In the genomic region with DNA sequence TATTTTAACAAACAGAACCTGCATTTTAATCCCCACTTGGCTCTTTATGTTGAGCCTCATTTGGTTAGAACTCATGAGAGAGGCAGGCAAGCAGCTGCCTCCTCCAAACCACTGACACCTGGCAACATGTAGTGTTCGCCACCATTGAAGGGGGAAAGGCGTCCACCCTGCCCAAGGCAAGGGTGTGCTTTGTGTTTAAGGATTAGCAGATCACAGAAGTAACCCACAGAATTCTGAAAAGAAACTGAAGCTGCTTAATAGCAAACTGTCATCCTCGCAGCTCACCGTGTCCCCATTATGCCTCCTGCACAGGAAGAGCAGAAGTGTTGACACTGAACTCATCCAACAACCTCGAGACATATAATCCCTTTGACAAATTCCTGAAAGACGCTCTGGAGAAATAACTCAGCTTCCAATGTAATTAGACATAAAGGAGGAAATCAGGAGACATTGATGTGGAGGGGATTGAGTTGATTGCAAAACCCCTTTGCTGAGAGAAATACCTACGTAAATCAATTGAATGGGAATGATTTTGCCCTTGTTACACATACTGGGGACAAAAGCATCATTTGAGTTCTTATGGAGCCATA, we compare ENCODE assay signal across 1 cellular context.
TF ChIP-seq lines count a peak whose summit lies in the region.

No MANE protein-coding gene starts in this region.

TF ChIP-seq in SK-N-SH treated with all-trans-retinoic acid at 6 μM for 48 hours, 23 proteins besides CTCF, POLR2A, EP300 and RAD21 (continued from another document):
- TF ChIP-seq, protein P1, sequence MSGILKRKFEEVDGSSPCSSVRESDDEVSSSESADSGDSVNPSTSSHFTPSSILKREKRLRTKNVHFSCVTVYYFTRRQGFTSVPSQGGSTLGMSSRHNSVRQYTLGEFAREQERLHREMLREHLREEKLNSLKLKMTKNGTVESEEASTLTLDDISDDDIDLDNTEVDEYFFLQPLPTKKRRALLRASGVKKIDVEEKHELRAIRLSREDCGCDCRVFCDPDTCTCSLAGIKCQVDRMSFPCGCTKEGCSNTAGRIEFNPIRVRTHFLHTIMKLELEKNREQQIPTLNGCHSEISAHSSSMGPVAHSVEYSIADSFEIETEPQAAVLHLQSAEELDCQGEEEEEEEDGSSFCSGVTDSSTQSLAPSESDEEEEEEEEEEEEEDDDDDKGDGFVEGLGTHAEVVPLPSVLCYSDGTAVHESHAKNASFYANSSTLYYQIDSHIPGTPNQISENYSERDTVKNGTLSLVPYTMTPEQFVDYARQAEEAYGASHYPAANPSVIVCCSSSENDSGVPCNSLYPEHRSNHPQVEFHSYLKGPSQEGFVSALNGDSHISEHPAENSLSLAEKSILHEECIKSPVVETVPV (CRISPR knock-in tag; IDR thresholded peaks at IDR 0.05) = no peak
- TF ChIP-seq ZNF8 (CRISPR knock-in tag; IDR thresholded peaks at IDR 0.05) (no peak), CREB5 (CRISPR knock-in tag; IDR thresholded peaks at IDR 0.05; ENCODE audit: low read depth) (no peak), GLIS3 (CRISPR knock-in tag; IDR thresholded peaks at IDR 0.05) (no peak), PATZ1 (CRISPR knock-in tag; IDR thresholded peaks at IDR 0.05; ENCODE audit: borderline replicate concordance) (no peak), OSR1 (CRISPR knock-in tag; IDR thresholded peaks at IDR 0.05) (no peak), ESRRG (CRISPR knock-in tag; IDR thresholded peaks at IDR 0.05) (no peak), BACH2 (CRISPR knock-in tag; IDR thresholded peaks at IDR 0.05; ENCODE audit: borderline replicate concordance) (no peak), ISL1 (CRISPR knock-in tag; IDR thresholded peaks at IDR 0.05) (no peak), ZFP3 (CRISPR knock-in tag; IDR thresholded peaks at IDR 0.05) (no peak)
